Comparison of ENCODE assay signal across 1 cellular context in the genomic region with DNA sequence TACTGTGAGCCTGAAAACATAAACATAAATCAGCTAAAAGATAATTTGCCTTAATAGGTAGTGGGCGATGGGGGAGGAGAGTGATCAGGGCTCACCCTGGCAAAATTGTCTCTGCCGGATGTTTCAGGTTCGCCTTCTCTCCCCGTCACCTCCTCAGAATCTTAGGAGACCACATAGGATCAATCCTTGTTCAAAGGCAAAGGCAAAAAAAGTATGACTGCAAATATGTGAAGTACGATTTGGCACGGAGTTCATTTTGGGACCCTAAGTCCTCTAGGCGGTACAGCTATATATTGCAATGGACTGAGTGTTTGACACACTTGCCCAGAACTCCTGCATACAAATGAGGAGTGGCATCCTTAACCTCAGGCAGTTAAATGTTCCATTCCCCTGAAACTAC.
TF ChIP-seq lines count a peak whose summit lies in the region.

No MANE protein-coding gene starts in this region.

TF ChIP-seq in HepG2, 621 proteins besides CTCF, POLR2A, EP300 and RAD21 (continued from another document):
- TF ChIP-seq, protein P1, sequence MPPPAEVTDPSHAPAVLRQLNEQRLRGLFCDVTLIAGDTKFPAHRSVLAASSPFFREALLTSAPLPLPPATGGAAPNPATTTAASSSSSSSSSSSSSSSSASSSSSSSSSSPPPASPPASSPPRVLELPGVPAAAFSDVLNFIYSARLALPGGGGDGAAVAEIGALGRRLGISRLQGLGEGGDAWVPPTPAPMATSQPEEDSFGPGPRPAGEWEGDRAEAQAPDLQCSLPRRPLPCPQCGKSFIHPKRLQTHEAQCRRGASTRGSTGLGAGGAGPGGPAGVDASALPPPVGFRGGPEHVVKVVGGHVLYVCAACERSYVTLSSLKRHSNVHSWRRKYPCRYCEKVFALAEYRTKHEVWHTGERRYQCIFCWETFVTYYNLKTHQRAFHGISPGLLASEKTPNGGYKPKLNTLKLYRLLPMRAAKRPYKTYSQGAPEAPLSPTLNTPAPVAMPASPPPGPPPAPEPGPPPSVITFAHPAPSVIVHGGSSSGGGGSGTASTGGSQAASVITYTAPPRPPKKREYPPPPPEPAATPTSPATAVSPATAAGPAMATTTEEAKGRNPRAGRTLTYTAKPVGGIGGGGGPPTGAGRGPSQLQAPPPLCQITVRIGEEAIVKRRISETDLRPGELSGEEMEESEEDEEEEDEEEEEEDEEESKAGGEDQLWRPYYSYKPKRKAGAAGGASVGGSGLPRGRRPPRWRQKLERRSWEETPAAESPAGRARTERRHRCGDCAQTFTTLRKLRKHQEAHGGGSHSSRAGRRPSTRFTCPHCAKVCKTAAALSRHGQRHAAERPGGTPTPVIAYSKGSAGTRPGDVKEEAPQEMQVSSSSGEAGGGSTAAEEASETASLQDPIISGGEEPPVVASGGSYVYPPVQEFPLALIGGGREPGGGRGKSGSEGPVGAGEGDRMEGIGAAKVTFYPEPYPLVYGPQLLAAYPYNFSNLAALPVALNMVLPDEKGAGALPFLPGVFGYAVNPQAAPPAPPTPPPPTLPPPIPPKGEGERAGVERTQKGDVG (CRISPR knock-in tag; IDR thresholded peaks at IDR 0.05; ENCODE audit: borderline replicate concordance), result peak; percentile 74; the same call in 1 of the 2 replicates
TF ChIP-seq in HepG2: peak in this region for 19.
